In the genomic region with DNA sequence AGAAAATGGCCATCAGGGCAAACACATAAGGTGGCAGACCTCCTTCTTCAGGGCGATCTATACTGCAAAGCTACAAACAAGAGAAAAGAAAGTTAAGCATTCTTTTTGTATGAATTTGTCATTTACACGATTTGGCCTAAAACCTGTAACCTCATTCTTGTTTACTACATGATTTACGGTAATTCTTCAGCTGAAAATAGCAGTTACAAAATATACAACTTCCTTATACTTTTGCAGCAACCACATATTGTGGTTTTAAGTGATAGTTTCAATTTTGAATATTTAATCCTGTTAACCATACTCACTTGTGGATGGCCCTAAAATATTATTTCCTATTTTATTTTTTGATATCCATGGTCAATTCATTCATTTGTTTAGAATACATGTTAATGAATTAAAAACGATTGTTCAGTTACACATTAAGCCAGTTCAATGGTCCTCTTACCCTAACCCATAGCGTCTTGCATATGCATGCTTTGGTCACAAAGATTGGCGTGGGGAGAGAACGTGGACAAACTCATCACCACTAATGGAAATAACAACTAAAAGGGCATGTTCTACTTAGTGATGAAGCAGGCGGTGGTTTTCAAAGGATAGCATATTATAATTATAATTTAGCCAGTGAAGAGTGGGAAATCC, we compare ENCODE assay signal across 9 cellular contexts. TPM values are rescaled to one million over a fixed set of nuclear protein-coding genes. Genes with fewer than 3 reads are reported as not detected.
DNase-seq lines count a peak whose midpoint lies in the region; ATAC-seq, FAIRE-seq and TF ChIP-seq lines count a peak whose summit lies in the region.
"Had no signal": no experiment of that assay in that cellular context is flagged by ENCODE, and none has a peak within 500 bp of the region (broad histone marks: within the 10 kb centered on the region; RNA-seq: fewer than 3 reads in every experiment).

No MANE protein-coding gene starts in this region.

- no peak overlapping the region for H3K27ac ChIP-seq in upper lobe of right lung

- no peaks in the 10 kb centered on the region for H3K9me3 ChIP-seq in upper lobe of right lung
- H3K9me3 ChIP-seq: HAP-1 had no signal

- intact Hi-C loops in upper lobe of right lung (cut with DNase I): no loop called here

- H3K27me3 Mint-ChIP-seq in activated T-cell treated with anti-CD3 and anti-CD28 coated beads, Interleukin-2, amount 50 U/mL, for 72 hours (ENCODE audit: low read depth): no peaks in the 10 kb centered on the region
- H3K27me3 Mint-ChIP-seq in IgD-negative memory B cell: no peaks in the 10 kb centered on the region
- H3K27me3 Mint-ChIP-seq in activated T-helper 17 cell treated with anti-CD3 and anti-CD28 coated beads, Interleukin-2, amount 50 U/mL, for 72 hours: no peaks in the 10 kb centered on the region

- peaks cover 45% of the 10 kb centered on the region for H3K4me1 Mint-ChIP-seq in activated T-cell treated with anti-CD3 and anti-CD28 coated beads, Interleukin-2, amount 50 U/mL, for 72 hours (ENCODE audit: low read depth)
- peaks cover 21 to 51% (median 38%) of the 10 kb centered on the region in 3 donors for H3K4me1 Mint-ChIP-seq in IgD-negative memory B cell
- peaks cover 16% of the 10 kb centered on the region for H3K4me1 Mint-ChIP-seq in activated T-helper 17 cell treated with anti-CD3 and anti-CD28 coated beads, Interleukin-2, amount 50 U/mL, for 72 hours

- H3K36me3 ChIP-seq in upper lobe of right lung: peaks cover 91% of the 10 kb centered on the region

- H3K4me3 ChIP-seq in upper lobe of right lung: no peak overlapping the region
- H3K4me3 ChIP-seq: HAP-1 had no signal

- no peak for DNase-seq in activated T-cell treated with anti-CD3 and anti-CD28 coated beads, Interleukin-2, amount 50 U/mL, for 72 hours
- no peak for DNase-seq in activated T-cell treated with anti-CD3 and anti-CD28 coated beads, Interleukin-2, amount 50 U/mL, for 1 hour
- DNase-seq in upper lobe of right lung: no peak
- no peak for DNase-seq in HTR-8/SVneo (ENCODE audit: insufficient read length, low spot score)
- no peak for DNase-seq in cerebellar cortex (ENCODE audit: low spot score)
- no peak for DNase-seq in globus pallidus (ENCODE audit: low spot score)

- no peaks in the 10 kb centered on the region for H3K9me3 Mint-ChIP-seq in activated T-cell treated with anti-CD3 and anti-CD28 coated beads, Interleukin-2, amount 50 U/mL, for 72 hours
- H3K9me3 Mint-ChIP-seq in IgD-negative memory B cell: peaks cover 0 to 2% (median 0%) of the 10 kb centered on the region in 3 donors
- no peaks in the 10 kb centered on the region for H3K9me3 Mint-ChIP-seq in activated T-helper 17 cell treated with anti-CD3 and anti-CD28 coated beads, Interleukin-2, amount 50 U/mL, for 72 hours

- peak overlapping the region; percentile 66 for H3K4me3 Mint-ChIP-seq in activated T-cell treated with anti-CD3 and anti-CD28 coated beads, Interleukin-2, amount 50 U/mL, for 72 hours
- H3K4me3 Mint-ChIP-seq in IgD-negative memory B cell: peak overlapping the region; percentile 52 to 93 (median 76)
- H3K4me3 Mint-ChIP-seq in activated T-helper 17 cell treated with anti-CD3 and anti-CD28 coated beads, Interleukin-2, amount 50 U/mL, for 72 hours: peak overlapping the region; percentile 75

- H3K27me3 ChIP-seq in upper lobe of right lung: no peaks in the 10 kb centered on the region

- no peak for TF ChIP-seq CTCF in upper lobe of right lung (IDR thresholded peaks at IDR 0.05)

- no peak overlapping the region for H3K27ac Mint-ChIP-seq in activated T-cell treated with anti-CD3 and anti-CD28 coated beads, Interleukin-2, amount 50 U/mL, for 72 hours
- peak overlapping the region; percentile 19 to 93 (median 54) for H3K27ac Mint-ChIP-seq in IgD-negative memory B cell
- peak overlapping the region; percentile 67 for H3K27ac Mint-ChIP-seq in activated T-helper 17 cell treated with anti-CD3 and anti-CD28 coated beads, Interleukin-2, amount 50 U/mL, for 72 hours

- peaks cover 18 to 54% of the 10 kb centered on the region in 2 donors for H3K36me3 Mint-ChIP-seq in activated T-cell treated with anti-CD3 and anti-CD28 coated beads, Interleukin-2, amount 50 U/mL, for 72 hours (ENCODE audit: insufficient read depth in 2 of 2)
- peaks cover 11% of the 10 kb centered on the region for H3K36me3 Mint-ChIP-seq in IgD-negative memory B cell
- peaks cover 100% of the 10 kb centered on the region for H3K36me3 Mint-ChIP-seq in activated T-helper 17 cell treated with anti-CD3 and anti-CD28 coated beads, Interleukin-2, amount 50 U/mL, for 72 hours (ENCODE audit: low read depth)

- no peak for FAIRE-seq in HTR-8/SVneo (lab: Jason Lieb, UNC)

- no peak for ATAC-seq in activated T-cell treated with anti-CD3 and anti-CD28 coated beads, Interleukin-2, amount 50 U/mL, for 72 hours (replicated peaks in 1 of 2)
- ATAC-seq in activated T-helper 17 cell treated with anti-CD3 and anti-CD28 coated beads, Interleukin-2, amount 50 U/mL, for 72 hours (replicated peaks): no peak
- peak; percentile 46 for ATAC-seq in upper lobe of right lung

- no peaks in the 10 kb centered on the region for H3K4me1 ChIP-seq in upper lobe of right lung

RNA-seq across cellular contexts. Expression of a gene that starts 16.6 kb away (rescaled TPM):
- total RNA-seq in activated T-cell treated with anti-CD3 and anti-CD28 coated beads, Interleukin-2, amount 50 U/mL, for 72 hours: 10 to 100 TPM; 39.6 to 49.9 TPM
- 26.2 TPM for polyA plus RNA-seq in IgD-negative memory B cell
- 10 to 100 TPM; 42.7 to 79.0 TPM for total RNA-seq in activated T-helper 17 cell treated with anti-CD3 and anti-CD28 coated beads, Interleukin-2, amount 50 U/mL, for 72 hours
- 34.1 TPM for total RNA-seq in upper lobe of right lung

RNA-seq across cellular contexts. Expression of a gene that starts 55.2 kb away (rescaled TPM):
- total RNA-seq in activated T-cell treated with anti-CD3 and anti-CD28 coated beads, Interleukin-2, amount 50 U/mL, for 72 hours: 10 to 100 TPM; 21.7 to 24.1 TPM
- polyA plus RNA-seq in IgD-negative memory B cell: 27.5 TPM
- 10 to 100 TPM; 33.2 to 34.6 TPM for total RNA-seq in activated T-helper 17 cell treated with anti-CD3 and anti-CD28 coated beads, Interleukin-2, amount 50 U/mL, for 72 hours
- 22.0 TPM for total RNA-seq in upper lobe of right lung
